21 cellular contexts compared by ENCODE assay signal in the genomic region with DNA sequence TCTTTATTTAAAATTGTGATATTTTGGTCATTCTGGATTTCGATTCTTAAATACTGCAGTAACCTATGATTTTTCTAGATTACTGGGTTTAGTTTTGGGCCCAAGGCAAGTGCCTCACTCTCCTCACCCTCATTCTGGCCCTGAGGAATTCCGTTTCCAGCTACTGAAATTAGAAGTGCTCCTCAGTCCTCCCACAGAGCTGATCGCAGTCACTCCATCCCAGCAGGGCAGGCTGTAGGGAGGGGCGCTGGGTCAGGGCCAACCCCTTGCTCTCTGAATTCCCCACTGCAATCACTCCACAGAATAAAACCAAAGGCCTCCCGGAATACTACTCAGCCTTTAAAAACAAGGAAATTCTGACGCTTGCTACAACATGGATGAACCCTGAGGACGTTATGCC.
DNase-seq lines count a peak whose midpoint lies in the region; ATAC-seq and TF ChIP-seq lines count a peak whose summit lies in the region.
"Had no signal": no experiment of that assay in that cellular context is flagged by ENCODE, and none has a peak within 500 bp of the region (broad histone marks: within the 10 kb centered on the region; RNA-seq: fewer than 3 reads in every experiment).

No MANE protein-coding gene starts in this region.

- DNase-seq in ecto neural progenitor cell (ENCODE audit: low spot score) (peak; percentile 20), left lung (peak; percentile 11 to 33), spleen (peak; percentile 30), uterus (peak; percentile 8 to 10)
- no peak for DNase-seq in effector memory CD8-positive, alpha-beta T cell
- DNase-seq in activated T-cell treated with anti-CD3 and anti-CD28 coated beads, Interleukin-2, amount 50 U/mL, for 24 hours, result no peak
- no peak for DNase-seq in stimulated activated naive CD4-positive, alpha-beta T cell (lab: John Stamatoyannopoulos, UW)
- DNase-seq: ACHN; C1 segment of cervical spinal cord; CD8-positive, alpha-beta memory T cell; DMS53; EL; GM23248; KBM-7; NCI-H1105; NCI-H1694; NCI-H2081 treated with DMSO at 0.1 percent for 48 hours; NCI-H446 treated with DMSO at 0.1 percent for 48 hours; NCI-H69 had no signal

- H3K27me3 ChIP-seq in left lung, result peaks cover 0 to 22% of the 10 kb centered on the region in 2 donors
- peaks cover 0 to 49% (median 0%) of the 10 kb centered on the region in 7 donors for H3K27me3 ChIP-seq in spleen (replicated peaks in 1 of 7)
- no peaks in the 10 kb centered on the region for H3K27me3 ChIP-seq in uterus

- H3K9me3 Mint-ChIP-seq in effector memory CD8-positive, alpha-beta T cell, result no peaks in the 10 kb centered on the region
- peaks cover 5% of the 10 kb centered on the region for H3K9me3 Mint-ChIP-seq in activated T-cell treated with anti-CD3 and anti-CD28 coated beads, Interleukin-2, amount 50 U/mL, for 24 hours

- peaks cover 55 to 69% of the 10 kb centered on the region in 2 donors for H3K27me3 Mint-ChIP-seq in effector memory CD8-positive, alpha-beta T cell
- peaks cover 43% of the 10 kb centered on the region for H3K27me3 Mint-ChIP-seq in activated T-cell treated with anti-CD3 and anti-CD28 coated beads, Interleukin-2, amount 50 U/mL, for 24 hours

- WGBS in spleen, 5 donors, result 63 to 78% (median 67%) methylated on average over 7 of the region's 7 CpGs

- H3K9me3 ChIP-seq in left lung (no peaks in the 10 kb centered on the region), spleen (peaks cover 0 to 8% (median 0%) of the 10 kb centered on the region in 8 donors), uterus (no peaks in the 10 kb centered on the region)

- TF ChIP-seq POLR2A in spleen (IDR thresholded peaks at IDR 0.05), result no peak
- no peak for TF ChIP-seq POLR2A in uterus (IDR thresholded peaks at IDR 0.05)

- no peak overlapping the region for H3K27ac Mint-ChIP-seq in effector memory CD8-positive, alpha-beta T cell
- no peak overlapping the region for H3K27ac Mint-ChIP-seq in activated T-cell treated with anti-CD3 and anti-CD28 coated beads, Interleukin-2, amount 50 U/mL, for 24 hours
- H3K27ac Mint-ChIP-seq: CD8-positive, alpha-beta memory T cell had no signal

- H3K4me3 ChIP-seq in left lung (no peak overlapping the region), spleen (no peak overlapping the region), uterus (no peak overlapping the region)
- H3K4me3 ChIP-seq: GM12878, GM23248 had no signal

- ATAC-seq in left lung, result peak; percentile 25
- no peak for ATAC-seq in effector memory CD8-positive, alpha-beta T cell (replicated peaks)
- ATAC-seq: GM12878, Panc1 had no signal

- H3K36me3 Mint-ChIP-seq in effector memory CD8-positive, alpha-beta T cell (ENCODE audit: insufficient read depth), result no peaks in the 10 kb centered on the region
- no peaks in the 10 kb centered on the region for H3K36me3 Mint-ChIP-seq in activated T-cell treated with anti-CD3 and anti-CD28 coated beads, Interleukin-2, amount 50 U/mL, for 24 hours (ENCODE audit: low read depth)

- H3K27ac ChIP-seq in left lung (no peak overlapping the region), spleen (no peak overlapping the region), uterus (no peak overlapping the region)
- H3K27ac ChIP-seq: GM23248 had no signal

- no peak overlapping the region for H3K4me3 Mint-ChIP-seq in effector memory CD8-positive, alpha-beta T cell
- H3K4me3 Mint-ChIP-seq in activated T-cell treated with anti-CD3 and anti-CD28 coated beads, Interleukin-2, amount 50 U/mL, for 24 hours, result no peak overlapping the region
- H3K4me3 Mint-ChIP-seq: CD8-positive, alpha-beta memory T cell had no signal

- H3K36me3 ChIP-seq in left lung, result no peaks in the 10 kb centered on the region
- no peaks in the 10 kb centered on the region for H3K36me3 ChIP-seq in spleen
- no peaks in the 10 kb centered on the region for H3K36me3 ChIP-seq in uterus

- intact Hi-C loops in left lung (cut with DNase I), result no loop called here
- intact Hi-C loops in spleen (cut with DNase I; ENCODE audit: low total_unique reads), result no loop called here
- intact Hi-C loops in uterus (cut with DNase I; ENCODE audit: low total_unique reads), result no loop called here

- TF ChIP-seq CTCF in left lung (IDR thresholded peaks at IDR 0.05), result no peak
- TF ChIP-seq CTCF in spleen (IDR thresholded peaks at IDR 0.05 in 8 of 11, conservative IDR thresholded peaks at IDR 0.05 in 3 of 11), result no peak
- TF ChIP-seq CTCF in uterus (IDR thresholded peaks at IDR 0.05), result no peak

- H3K4me1 ChIP-seq in left lung, result no peaks in the 10 kb centered on the region
- H3K4me1 ChIP-seq in spleen, result no peaks in the 10 kb centered on the region
- H3K4me1 ChIP-seq in uterus, result no peaks in the 10 kb centered on the region

- H3K4me1 Mint-ChIP-seq in effector memory CD8-positive, alpha-beta T cell (ENCODE audit: low read depth in 2 of 2), result no peaks in the 10 kb centered on the region
- no peaks in the 10 kb centered on the region for H3K4me1 Mint-ChIP-seq in activated T-cell treated with anti-CD3 and anti-CD28 coated beads, Interleukin-2, amount 50 U/mL, for 24 hours (ENCODE audit: low read depth)
- H3K4me1 Mint-ChIP-seq: CD8-positive, alpha-beta memory T cell had no signal

Comparison
In these comparisons a context has a peak if more than half of its experiments do, and no peak if none do; other contexts are left out.
1. DNase-seq: peak in ecto neural progenitor cell (single experiment), left lung (2 of 2), spleen (single experiment) and uterus (2 of 2); none in effector memory CD8-positive, alpha-beta T cell (0 of 3), activated T-cell treated with anti-CD3 and anti-CD28 coated beads, Interleukin-2, amount 50 U/mL, for 24 hours (single experiment) and stimulated activated naive CD4-positive, alpha-beta T cell (0 of 6).